Comparison of ENCODE assay signal across 15 cellular contexts in the genomic region with DNA sequence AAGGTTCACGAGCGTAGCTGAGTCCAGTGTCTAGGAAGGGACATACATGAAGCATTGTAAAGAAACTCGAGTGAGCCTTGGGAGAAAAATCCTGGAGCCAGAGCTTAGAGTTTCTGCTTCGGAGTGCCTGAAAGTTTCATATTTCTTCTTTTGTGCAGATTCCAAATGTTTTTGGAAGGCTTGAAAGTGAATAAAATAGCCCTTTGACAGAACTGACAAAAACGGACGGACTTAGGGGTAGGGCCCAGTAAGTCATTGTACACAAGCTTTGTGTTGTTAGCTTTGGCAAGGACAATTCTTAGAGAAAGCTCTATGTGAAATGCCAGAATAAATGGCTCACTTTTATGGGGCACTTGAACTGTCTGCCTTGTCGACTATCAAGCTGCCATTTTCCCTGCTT. TPM values are rescaled to one million over a fixed set of nuclear protein-coding genes. Genes with fewer than 3 reads are reported as not detected.
DNase-seq lines count a peak whose midpoint lies in the region; TF ChIP-seq lines count a peak whose summit lies in the region.
"Had no signal": no experiment of that assay in that cellular context is flagged by ENCODE, and none has a peak within 500 bp of the region (broad histone marks: within the 10 kb centered on the region; RNA-seq: fewer than 3 reads in every experiment).

No MANE protein-coding gene starts in this region.

- CTCF ChIA-PET in A673 (lab: Charles Lee): no interaction called here

- TF ChIP-seq CTCF in A673 (conservative IDR thresholded peaks at IDR 0.05; ENCODE audit: low read depth, low read length) (no peak), fibroblast of the aortic adventitia (IDR thresholded peaks at IDR 0.05; ENCODE audit: insufficient read depth, low read length) (no peak)

- no peaks in the 10 kb centered on the region for H3K27me3 ChIP-seq in A673 (replicated peaks; ENCODE audit: insufficient read depth, low read depth, low read length, poor library complexity)

- POLR2A ChIA-PET in A673 (lab: Charles Lee; ENCODE audit: low non-redundant PET): no interaction called here

- H3K4me1 ChIP-seq in A673 (ENCODE audit: insufficient read depth, low read length, poor library complexity, severe bottlenecking): peaks cover 49% of the 10 kb centered on the region

- no TSS peak for BruUV-seq in A673 (replicated peaks; lab: Mats Ljungman, UMichigan)

- H3K9ac ChIP-seq in SK-N-MC (ENCODE audit: insufficient read length): no peak overlapping the region

- no peak overlapping the region for H3K4me3 ChIP-seq in A673 (ENCODE audit: low read depth, low read length, poor library complexity, severe bottlenecking)
- no peak overlapping the region for H3K4me3 ChIP-seq in SK-N-MC
- no peak overlapping the region for H3K4me3 ChIP-seq in fibroblast of the aortic adventitia (ENCODE audit: low read depth, low read length)
- H3K4me3 ChIP-seq: skin epidermis had no signal

- H3K27ac ChIP-seq in A673 (ENCODE audit: low read depth, low read length, poor library complexity, severe bottlenecking): peak overlapping the region; percentile 0
- peak overlapping the region; percentile 94; the same call in 1 of the 2 replicates for H3K27ac ChIP-seq in SK-N-MC

- H3K36me3 ChIP-seq in A673 (ENCODE audit: insufficient read depth, low read length, poor library complexity, severe bottlenecking) (no peaks in the 10 kb centered on the region), SK-N-MC (ENCODE audit: insufficient read depth, low read length) (peaks cover 5% of the 10 kb centered on the region; the same call in 1 of the 2 replicates)

- intact Hi-C loops in A673 (cut with micrococcal nuclease; ENCODE audit: unreplicated experiment): no loop called here

- DNase-seq in A673 (ENCODE audit: low spot score): no peak
- no peak for DNase-seq in SK-N-MC (ENCODE audit: low read depth, low spot score)
- DNase-seq in fibroblast of the aortic adventitia (ENCODE audit: low read depth): peak; percentile 43
- DNase-seq in pons (ENCODE audit: low spot score): peak; percentile 38
- no peak for DNase-seq in retina
- DNase-seq in NCI-H1930 (lab: John Stamatoyannopoulos, UW): no peak
- DNase-seq in activated CD4-positive, alpha-beta T cell treated with anti-CD3 and anti-CD28 coated beads, Interleukin-2, amount 50 U/mL, for 1 hour: no peak
- no peak for DNase-seq in DMS53 (lab: John Stamatoyannopoulos, UW)
- DNase-seq: activated CD4-positive, CD25-positive, alpha-beta regulatory T cell; DMS153; H7; naive B cell had no signal

- H3K9me3 ChIP-seq in A673 (ENCODE audit: low read depth, low read length, poor library complexity, severe bottlenecking) (no peaks in the 10 kb centered on the region), SK-N-MC (ENCODE audit: low read depth, low read length) (no peaks in the 10 kb centered on the region)

RNA-seq across cellular contexts. Expression of a gene that starts 2.7 kb away (rescaled TPM):
- total RNA-seq in A673 (2021) (not detected in 2 replicates), fibroblast of the aortic adventitia (ENCODE audit: low replicate concordance) (not detected in 2 replicates)
- total RNA-seq: H7, MCF 10A, temporal lobe had no signal

RNA-seq across cellular contexts. Expression of a gene that starts 31.4 kb away (rescaled TPM):
- 177 and 181 TPM in 2 replicates for total RNA-seq in A673 (2021)
- 16.2 and 20.3 TPM in 2 replicates for total RNA-seq in fibroblast of the aortic adventitia (ENCODE audit: low replicate concordance)

Comparison
In these comparisons a context has a peak if more than half of its experiments do, and no peak if none do; other contexts are left out.
1. DNase-seq: peak in fibroblast of the aortic adventitia (single experiment) and pons (single experiment); none in A673 (single experiment), SK-N-MC (single experiment), retina (single experiment), NCI-H1930 (0 of 2), activated CD4-positive, alpha-beta T cell treated with anti-CD3 and anti-CD28 coated beads, Interleukin-2, amount 50 U/mL, for 1 hour (single experiment) and DMS53 (single experiment).